Comparison of ENCODE assay signal across 14 cellular contexts in the genomic region with DNA sequence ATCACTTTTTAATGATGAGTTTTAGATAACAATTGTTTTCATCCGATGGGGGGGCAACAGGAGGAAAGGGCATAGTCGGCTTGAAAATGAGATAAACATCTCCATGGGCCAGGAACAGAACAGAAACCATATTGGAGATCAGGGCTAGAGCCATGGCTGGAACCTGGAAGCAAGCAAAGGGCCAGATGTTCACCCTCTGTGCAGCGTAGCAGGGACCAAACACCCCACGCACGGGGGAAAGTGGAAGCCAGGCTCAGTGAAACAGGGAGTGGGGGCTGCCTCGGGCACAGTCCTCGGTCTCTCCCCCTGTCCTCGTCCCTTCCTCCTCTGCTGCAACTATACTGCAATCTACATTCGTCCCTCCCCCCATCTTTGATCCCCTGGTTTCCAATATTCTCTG.
DNase-seq lines count a peak whose midpoint lies in the region; ATAC-seq and TF ChIP-seq lines count a peak whose summit lies in the region.
"Had no signal": no experiment of that assay in that cellular context is flagged by ENCODE, and none has a peak within 500 bp of the region (broad histone marks: within the 10 kb centered on the region; RNA-seq: fewer than 3 reads in every experiment).

No MANE protein-coding gene starts in this region.

- no peak for DNase-seq in activated T-cell treated with anti-CD3 and anti-CD28 coated beads, Interleukin-2, amount 50 U/mL, for 72 hours
- DNase-seq in activated T-cell treated with anti-CD3 and anti-CD28 coated beads for 4 hours (no peak), right lobe of liver (no peak), sciatic nerve (ENCODE audit: low spot score) (no peak), D341Med (ENCODE audit: low spot score) (no peak), DMS53 treated with DMSO at 0.1 percent for 48 hours (lab: John Stamatoyannopoulos, UW; ENCODE audit: unreplicated experiment) (no peak)
- DNase-seq: activated CD4-positive, alpha-beta memory T cell treated with anti-CD3 and anti-CD28 coated beads for 36 hours; activated naive CD8-positive, alpha-beta T cell treated with anti-CD3 and anti-CD28 coated beads, Interleukin-2, amount 10 ng/mL, durations not matched to agents 7 days and 5 days; DMS153; H7; NCI-H226 had no signal

- H3K27ac ChIP-seq in VCaP (peak overlapping the region; percentile 76), right lobe of liver (peak overlapping the region in 2 of 3 donors; percentile 18 to 45), stomach smooth muscle (ENCODE audit: low read length) (peak overlapping the region; percentile 89)

- H3K27ac Mint-ChIP-seq in activated T-cell treated with anti-CD3 and anti-CD28 coated beads, Interleukin-2, amount 50 U/mL, for 72 hours: no peak overlapping the region
- H3K27ac Mint-ChIP-seq: activated CD4-positive, alpha-beta memory T cell treated with anti-CD3 and anti-CD28 coated beads for 36 hours; activated naive CD8-positive, alpha-beta T cell treated with anti-CD3 and anti-CD28 coated beads, Interleukin-2, amount 10 ng/mL, durations not matched to agents 7 days and 5 days had no signal

- intact Hi-C loops in right lobe of liver (cut with DNase I): no loop called here
- intact Hi-C loops in sciatic nerve (cut with DNase I): no loop called here

- no peak overlapping the region for H3K4me3 ChIP-seq in right lobe of liver
- peak overlapping the region in 1 of 2 donors; percentile 29 for H3K4me3 ChIP-seq in stomach smooth muscle (ENCODE audit: low read length in 2 of 2)

- no peak for TF ChIP-seq POLR2A in right lobe of liver (IDR thresholded peaks at IDR 0.05)

- H3K27me3 Mint-ChIP-seq in activated T-cell treated with anti-CD3 and anti-CD28 coated beads, Interleukin-2, amount 50 U/mL, for 72 hours (ENCODE audit: low read depth): peaks cover 11% of the 10 kb centered on the region
- H3K27me3 Mint-ChIP-seq: activated naive CD8-positive, alpha-beta T cell treated with anti-CD3 and anti-CD28 coated beads, Interleukin-2, amount 10 ng/mL, durations not matched to agents 7 days and 5 days had no signal

- no peaks in the 10 kb centered on the region for H3K36me3 Mint-ChIP-seq in activated T-cell treated with anti-CD3 and anti-CD28 coated beads, Interleukin-2, amount 50 U/mL, for 72 hours (ENCODE audit: insufficient read depth in 2 of 2)
- H3K36me3 Mint-ChIP-seq: activated CD4-positive, alpha-beta memory T cell treated with anti-CD3 and anti-CD28 coated beads for 36 hours; activated naive CD8-positive, alpha-beta T cell treated with anti-CD3 and anti-CD28 coated beads, Interleukin-2, amount 10 ng/mL, durations not matched to agents 7 days and 5 days had no signal

- H3K9me3 ChIP-seq in right lobe of liver (no peaks in the 10 kb centered on the region), stomach smooth muscle (ENCODE audit: control insufficient read depth in 2 of 2, low read length in 2 of 2) (no peaks in the 10 kb centered on the region)
- H3K9me3 ChIP-seq: tibial nerve had no signal

- H3K4me1 Mint-ChIP-seq in activated T-cell treated with anti-CD3 and anti-CD28 coated beads, Interleukin-2, amount 50 U/mL, for 72 hours (ENCODE audit: low read depth): peaks cover 51% of the 10 kb centered on the region

- H3K9me3 Mint-ChIP-seq in activated T-cell treated with anti-CD3 and anti-CD28 coated beads, Interleukin-2, amount 50 U/mL, for 72 hours: no peaks in the 10 kb centered on the region
- H3K9me3 Mint-ChIP-seq: activated CD4-positive, alpha-beta memory T cell treated with anti-CD3 and anti-CD28 coated beads for 36 hours; activated naive CD8-positive, alpha-beta T cell treated with anti-CD3 and anti-CD28 coated beads, Interleukin-2, amount 10 ng/mL, durations not matched to agents 7 days and 5 days had no signal

- no peaks in the 10 kb centered on the region for H3K36me3 ChIP-seq in right lobe of liver
- H3K36me3 ChIP-seq in stomach smooth muscle (ENCODE audit: control insufficient read depth in 2 of 2, insufficient read depth in 2 of 2, low read length in 2 of 2): no peaks in the 10 kb centered on the region
- H3K36me3 ChIP-seq: tibial nerve had no signal

- no peak for ATAC-seq in activated T-cell treated with anti-CD3 and anti-CD28 coated beads, Interleukin-2, amount 50 U/mL, for 72 hours (replicated peaks in 1 of 2)
- ATAC-seq in right lobe of liver (no peak), sciatic nerve (no peak)

- H3K27me3 ChIP-seq in right lobe of liver (no peaks in the 10 kb centered on the region), stomach smooth muscle (ENCODE audit: control insufficient read depth in 1 of 2, insufficient read depth in 2 of 2, low read length in 2 of 2) (no peaks in the 10 kb centered on the region)
- H3K27me3 ChIP-seq: tibial nerve had no signal

- H3K9ac ChIP-seq in stomach smooth muscle (ENCODE audit: low read length in 2 of 2): peak overlapping the region; percentile 15 to 29

- H3K4me3 Mint-ChIP-seq in activated T-cell treated with anti-CD3 and anti-CD28 coated beads, Interleukin-2, amount 50 U/mL, for 72 hours: peak overlapping the region; percentile 69 to 95
- H3K4me3 Mint-ChIP-seq: activated CD4-positive, alpha-beta memory T cell treated with anti-CD3 and anti-CD28 coated beads for 36 hours had no signal

- H3K4me1 ChIP-seq in right lobe of liver (no peaks in the 10 kb centered on the region), stomach smooth muscle (ENCODE audit: control insufficient read depth, insufficient read depth, low read length) (peaks cover 38% of the 10 kb centered on the region)

- WGBS in right lobe of liver (ENCODE audit: insufficient coverage, low coverage, low lambda C conversion rate, missing lambda C conversion rate): 32% methylated on average over 3 of the region's 9 CpGs

- TF ChIP-seq CTCF in VCaP (conservative IDR thresholded peaks at IDR 0.05): no peak
- no peak for TF ChIP-seq CTCF in right lobe of liver (IDR thresholded peaks at IDR 0.05)

Comparison
In these comparisons a context has a peak if more than half of its experiments do, and no peak if none do; other contexts are left out.
1. H3K27ac ChIP-seq: peak in every context shown above with its lines; median percentile 89 in stomach smooth muscle; 76 in VCaP; 32 in right lobe of liver.